Comparison of ENCODE assay signal across 18 cellular contexts in the genomic region with DNA sequence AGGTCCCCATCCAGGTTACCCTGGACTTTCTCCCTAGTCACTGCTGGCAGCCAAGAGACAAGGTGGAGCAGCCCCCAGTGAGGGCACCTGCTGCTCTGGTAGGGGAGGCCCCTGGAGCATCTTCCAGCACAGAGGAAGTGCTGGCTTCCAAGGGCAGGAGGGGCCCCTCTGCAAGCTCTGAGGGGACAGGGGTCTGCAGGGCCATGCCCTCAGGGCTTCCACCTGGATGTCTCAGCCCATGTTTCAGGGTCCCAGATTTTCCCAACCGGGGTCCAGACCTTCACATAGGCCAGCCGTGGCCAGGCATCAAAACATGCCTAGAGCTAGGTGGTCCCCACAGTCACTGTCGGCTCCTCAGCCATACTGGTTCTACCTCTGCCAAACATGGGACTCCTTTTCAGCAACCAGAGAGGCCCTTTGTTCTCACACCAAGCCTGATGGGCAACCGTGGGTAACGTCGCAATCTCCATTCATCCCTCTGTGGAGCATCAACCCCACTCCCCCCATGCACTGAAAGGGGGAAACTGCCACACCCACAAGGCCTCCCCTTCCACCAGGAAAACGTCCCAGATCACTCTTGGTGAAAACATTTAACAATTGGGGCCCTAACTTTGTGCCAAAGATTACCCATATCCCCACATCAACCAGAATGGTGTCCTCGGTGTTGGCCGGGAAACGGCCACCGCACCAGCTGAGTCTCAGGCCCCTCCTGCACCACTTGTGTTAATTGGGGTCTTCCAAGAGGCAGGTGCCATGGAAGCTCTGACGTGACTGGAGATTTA. TPM values are rescaled to one million over a fixed set of nuclear protein-coding genes. Genes with fewer than 3 reads are reported as not detected.
A peak's percentile ranks its signal among the peaks of the same experiment; 100 is the strongest.
DNase-seq lines count a peak whose midpoint lies in the region; TF ChIP-seq lines count a peak whose summit lies in the region.
"Had no signal": no experiment of that assay in that cellular context is flagged by ENCODE, and none has a peak within 500 bp of the region (broad histone marks: within the 10 kb centered on the region; RNA-seq: fewer than 3 reads in every experiment).

No MANE protein-coding gene starts in this region.

- intact Hi-C loops in activated T-helper 1 cell treated with anti-CD3 and anti-CD28 coated beads, Interleukin-12 subunit alpha, Interleukin-12 subunit beta, Interleukin-2, Interleukin-4 antibody, amounts not matched to agents 30 ng/mL and 10 ng/mL and 1 ng/mL, durations not matched to agents 14 hours and 24 hours and 36 hours (cut with micrococcal nuclease), result loop anchor here (5.0 kb wide), 1 partner anchor 124 kb away; no protein-coding TSS in a partner anchor
- intact Hi-C loops in tibial artery (cut with DNase I; ENCODE audit: low total_unique reads), result loop anchor here (2.0 kb wide), 1 partner anchor 123 kb away; no protein-coding TSS in a partner anchor

- peak overlapping the region; percentile 34 for H3K27ac Mint-ChIP-seq in activated naive CD8-positive, alpha-beta T cell
- H3K27ac Mint-ChIP-seq in activated naive CD8-positive, alpha-beta T cell treated with anti-CD3 and anti-CD28 coated beads for 36 hours, result no peak overlapping the region
- no peak overlapping the region for H3K27ac Mint-ChIP-seq in activated T-helper 1 cell treated with anti-CD3 and anti-CD28 coated beads, Interleukin-12 subunit alpha, Interleukin-12 subunit beta, Interleukin-2, Interleukin-4 antibody, amounts not matched to agents 30 ng/mL and 10 ng/mL and 1 ng/mL, durations not matched to agents 14 hours and 24 hours and 36 hours
- H3K27ac Mint-ChIP-seq: activated naive CD4-positive, alpha-beta T cell treated with anti-CD3 and anti-CD28 coated beads, Interleukin-2, amount 50 U/mL, for 24 hours had no signal

- H3K9me3 ChIP-seq in muscle layer of colon (ENCODE audit: low read length) (no peaks in the 10 kb centered on the region), tibial artery (no peaks in the 10 kb centered on the region)
- H3K9me3 ChIP-seq: upper lobe of left lung had no signal

- H3K36me3 ChIP-seq in muscle layer of colon (ENCODE audit: insufficient read depth, low read length) (no peaks in the 10 kb centered on the region), tibial artery (no peaks in the 10 kb centered on the region)
- H3K36me3 ChIP-seq: upper lobe of left lung had no signal

- H3K27ac ChIP-seq in muscle layer of colon (ENCODE audit: low read depth, low read length) (peak overlapping the region; percentile 93), tibial artery (peak overlapping the region; percentile 95 to 100)
- H3K27ac ChIP-seq: parathyroid adenoma, upper lobe of left lung had no signal

- H3K36me3 Mint-ChIP-seq in activated naive CD8-positive, alpha-beta T cell, result peaks cover 3% of the 10 kb centered on the region
- H3K36me3 Mint-ChIP-seq in activated naive CD8-positive, alpha-beta T cell treated with anti-CD3 and anti-CD28 coated beads for 36 hours, result no peaks in the 10 kb centered on the region
- no peaks in the 10 kb centered on the region for H3K36me3 Mint-ChIP-seq in activated T-helper 1 cell treated with anti-CD3 and anti-CD28 coated beads, Interleukin-12 subunit alpha, Interleukin-12 subunit beta, Interleukin-2, Interleukin-4 antibody, amounts not matched to agents 30 ng/mL and 10 ng/mL and 1 ng/mL, durations not matched to agents 14 hours and 24 hours and 36 hours (ENCODE audit: low read depth)
- H3K36me3 Mint-ChIP-seq: activated naive CD4-positive, alpha-beta T cell treated with anti-CD3 and anti-CD28 coated beads, Interleukin-2, amount 50 U/mL, for 24 hours had no signal

- H3K4me3 ChIP-seq in muscle layer of colon (ENCODE audit: low read depth in 1 of 2, low read length in 2 of 2) (peak overlapping the region in 1 of 2 donors; percentile 64), tibial artery (no peak overlapping the region)
- H3K4me3 ChIP-seq: K562, upper lobe of left lung had no signal

- H3K27me3 ChIP-seq in muscle layer of colon (ENCODE audit: control insufficient read depth in 1 of 2, insufficient read depth in 2 of 2, low read length in 2 of 2) (no peaks in the 10 kb centered on the region), tibial artery (no peaks in the 10 kb centered on the region)

- H3K4me3 Mint-ChIP-seq in activated naive CD8-positive, alpha-beta T cell, result peak overlapping the region; percentile 54
- H3K4me3 Mint-ChIP-seq in activated naive CD8-positive, alpha-beta T cell treated with anti-CD3 and anti-CD28 coated beads for 36 hours, result no peak overlapping the region
- H3K4me3 Mint-ChIP-seq in activated T-helper 1 cell treated with anti-CD3 and anti-CD28 coated beads, Interleukin-12 subunit alpha, Interleukin-12 subunit beta, Interleukin-2, Interleukin-4 antibody, amounts not matched to agents 30 ng/mL and 10 ng/mL and 1 ng/mL, durations not matched to agents 14 hours and 24 hours and 36 hours, result peak overlapping the region; percentile 16

- H3K9ac ChIP-seq in muscle layer of colon (ENCODE audit: low read length), result no peak overlapping the region
- H3K9ac ChIP-seq: parathyroid adenoma had no signal

- no peaks in the 10 kb centered on the region for H3K27me3 Mint-ChIP-seq in activated naive CD8-positive, alpha-beta T cell
- peaks cover 11% of the 10 kb centered on the region for H3K27me3 Mint-ChIP-seq in activated naive CD8-positive, alpha-beta T cell treated with anti-CD3 and anti-CD28 coated beads for 36 hours
- peaks cover 19% of the 10 kb centered on the region for H3K27me3 Mint-ChIP-seq in activated T-helper 1 cell treated with anti-CD3 and anti-CD28 coated beads, Interleukin-12 subunit alpha, Interleukin-12 subunit beta, Interleukin-2, Interleukin-4 antibody, amounts not matched to agents 30 ng/mL and 10 ng/mL and 1 ng/mL, durations not matched to agents 14 hours and 24 hours and 36 hours (ENCODE audit: insufficient read depth)

- DNase-seq in activated naive CD8-positive, alpha-beta T cell treated with anti-CD3 and anti-CD28 coated beads for 36 hours, result no peak
- no peak for DNase-seq in activated T-helper 1 cell treated with anti-CD3 and anti-CD28 coated beads, Interleukin-12 subunit alpha, Interleukin-12 subunit beta, Interleukin-2, Interleukin-4 antibody, amounts not matched to agents 30 ng/mL and 10 ng/mL and 1 ng/mL, durations not matched to agents 14 hours and 24 hours and 36 hours (ENCODE audit: low spot score)
- DNase-seq in tibial artery, result peak in 1 of 2 donors; percentile 64
- DNase-seq in Kasumi-1 (lab: John Stamatoyannopoulos, UW), result no peak
- no peak for DNase-seq in MV-4-11 (lab: John Stamatoyannopoulos, UW)
- DNase-seq in NCI-H1105 (lab: John Stamatoyannopoulos, UW), result no peak
- DNase-seq: activated CD4-positive, alpha-beta T cell treated with anti-CD3 and anti-CD28 coated beads for 4 hours; NCI-H146; NCI-H524 treated with DMSO at 0.1 percent for 48 hours; stimulated activated CD4-positive, alpha-beta T cell treated with anti-CD3 and anti-CD28 coated beads, Interleukin-15, amount 100 ng/mL, for 24 hours; T-helper 1 cell had no signal

- no peaks in the 10 kb centered on the region for H3K9me3 Mint-ChIP-seq in activated naive CD8-positive, alpha-beta T cell (ENCODE audit: low read depth)
- H3K9me3 Mint-ChIP-seq in activated naive CD8-positive, alpha-beta T cell treated with anti-CD3 and anti-CD28 coated beads for 36 hours, result no peaks in the 10 kb centered on the region
- peaks cover 5% of the 10 kb centered on the region for H3K9me3 Mint-ChIP-seq in activated T-helper 1 cell treated with anti-CD3 and anti-CD28 coated beads, Interleukin-12 subunit alpha, Interleukin-12 subunit beta, Interleukin-2, Interleukin-4 antibody, amounts not matched to agents 30 ng/mL and 10 ng/mL and 1 ng/mL, durations not matched to agents 14 hours and 24 hours and 36 hours
- H3K9me3 Mint-ChIP-seq: activated naive CD4-positive, alpha-beta T cell treated with anti-CD3 and anti-CD28 coated beads, Interleukin-2, amount 50 U/mL, for 24 hours had no signal

- H3K4me1 ChIP-seq in muscle layer of colon (ENCODE audit: insufficient read depth, low read length), result peaks cover 67% of the 10 kb centered on the region
- peaks cover 4 to 57% (median 40%) of the 10 kb centered on the region in 4 donors for H3K4me1 ChIP-seq in tibial artery
- H3K4me1 ChIP-seq: parathyroid adenoma had no signal

- peaks cover 17% of the 10 kb centered on the region for H3K4me1 Mint-ChIP-seq in activated naive CD8-positive, alpha-beta T cell (ENCODE audit: low read depth)
- peaks cover 3% of the 10 kb centered on the region for H3K4me1 Mint-ChIP-seq in activated naive CD8-positive, alpha-beta T cell treated with anti-CD3 and anti-CD28 coated beads for 36 hours
- H3K4me1 Mint-ChIP-seq in activated T-helper 1 cell treated with anti-CD3 and anti-CD28 coated beads, Interleukin-12 subunit alpha, Interleukin-12 subunit beta, Interleukin-2, Interleukin-4 antibody, amounts not matched to agents 30 ng/mL and 10 ng/mL and 1 ng/mL, durations not matched to agents 14 hours and 24 hours and 36 hours (ENCODE audit: low read depth), result no peaks in the 10 kb centered on the region

- TF ChIP-seq CTCF in tibial artery (IDR thresholded peaks at IDR 0.05), result no peak

RNA-seq across cellular contexts. Expression of gene COL6A2, which starts 1.9 kb away (rescaled TPM):
- total RNA-seq in activated naive CD8-positive, alpha-beta T cell treated with anti-CD3 and anti-CD28 coated beads for 36 hours, result 10 to 100 TPM; 16.0 to 16.5 TPM
- 1.4 and 2.1 TPM in 2 replicates for total RNA-seq in activated T-helper 1 cell treated with anti-CD3 and anti-CD28 coated beads, Interleukin-12 subunit alpha, Interleukin-12 subunit beta, Interleukin-2, Interleukin-4 antibody, amounts not matched to agents 30 ng/mL and 10 ng/mL and 1 ng/mL, durations not matched to agents 14 hours and 24 hours and 36 hours

RNA-seq across cellular contexts. Expression of gene FTCD, which starts 59.4 kb away (rescaled TPM):
- total RNA-seq in activated naive CD8-positive, alpha-beta T cell treated with anti-CD3 and anti-CD28 coated beads for 36 hours, result under 1 TPM in 1 of 2 experiments, not detected in 1; 0.43 TPM
- total RNA-seq in activated T-helper 1 cell treated with anti-CD3 and anti-CD28 coated beads, Interleukin-12 subunit alpha, Interleukin-12 subunit beta, Interleukin-2, Interleukin-4 antibody, amounts not matched to agents 30 ng/mL and 10 ng/mL and 1 ng/mL, durations not matched to agents 14 hours and 24 hours and 36 hours, result 0.56 and 0.62 TPM in 2 replicates
- total RNA-seq: epithelial cell of proximal tubule had no signal
